Comparison of ENCODE assay signal across 19 cellular contexts in genomic region chr4:135368826-135369225, GRCh38.
"Had no signal": no experiment of that assay in that cellular context is flagged by ENCODE, and none has a peak within 500 bp of the region (broad histone marks: within the 10 kb centered on the region; RNA-seq: fewer than 3 reads in every experiment).

No MANE protein-coding gene starts in this region.

- H3K27ac ChIP-seq: body of pancreas, gastrocnemius medialis, left ventricle myocardium inferior, tibial artery had no signal

- H3K4me3 ChIP-seq: body of pancreas, gastrocnemius medialis, left ventricle myocardium inferior, tibial artery had no signal

- H3K36me3 ChIP-seq: gastrocnemius medialis, left ventricle myocardium inferior, tibial artery had no signal

- H3K9me3 ChIP-seq: body of pancreas, gastrocnemius medialis, tibial artery had no signal

- FAIRE-seq: endometrium had no signal

- H3K27me3 ChIP-seq: body of pancreas, gastrocnemius medialis, tibial artery had no signal

- DNase-seq: activated B cell treated with CpG ODN at 0.5 μM for 24 hours; activated CD4-positive, alpha-beta memory T cell treated with anti-CD3 and anti-CD28 coated beads, Interleukin-2, amount 10 ng/mL, durations not matched to agents 7 days and 5 days; activated CD4-positive, alpha-beta T cell treated with anti-CD3 and anti-CD28 coated beads, Interleukin-2, amount 10 ng/mL, durations not matched to agents 24 days and 14 days; activated effector memory CD4-positive, alpha-beta T cell treated with Interleukin-2 at 50 U/mL for 16 hours; activated naive CD4-positive, alpha-beta T cell treated with anti-CD3 and anti-CD28 coated beads for 36 hours; activated naive CD8-positive, alpha-beta T cell treated with anti-CD3 and anti-CD28 coated beads, Interleukin-2, amount 10 ng/mL, durations not matched to agents 7 days and 5 days; activated T-cell treated with anti-CD3 and anti-CD28 coated beads, Interleukin-2, amount 50 U/mL, for 72 hours; amniotic stem cell; body of pancreas; effector CD4-positive, alpha-beta T cell; erythroblast; gastrocnemius medialis; hypothalamus; left ventricle myocardium inferior; naive thymus-derived CD8-positive, alpha-beta T cell; retina; T1000; tibial artery had no signal

- H3K4me1 ChIP-seq: body of pancreas, gastrocnemius medialis, left ventricle myocardium inferior, tibial artery had no signal
